In the genomic region with DNA sequence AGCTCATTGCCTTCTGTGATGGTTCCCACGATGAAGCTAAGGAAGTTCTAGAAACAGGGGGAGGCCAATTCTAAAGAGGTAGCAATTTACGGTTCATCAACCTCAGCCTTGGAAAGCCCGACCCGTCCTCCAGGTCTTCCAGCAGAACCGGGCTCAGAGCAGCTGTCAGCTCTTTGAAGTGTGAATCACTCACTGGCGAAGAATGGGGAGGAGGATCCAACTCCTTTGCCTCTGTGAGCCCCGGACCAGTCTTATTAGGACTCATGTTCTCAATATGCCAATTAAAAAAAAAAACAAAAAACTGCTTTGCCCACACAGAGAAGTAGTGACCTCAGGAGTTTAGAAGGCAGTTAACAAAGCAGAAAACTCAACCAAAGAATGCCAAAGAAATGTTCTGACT, we compare ENCODE assay signal across 27 cellular contexts. TPM values are rescaled to one million over a fixed set of nuclear protein-coding genes. Genes with fewer than 3 reads are reported as not detected.
"Had no signal": no experiment of that assay in that cellular context is flagged by ENCODE, and none has a peak within 500 bp of the region (broad histone marks: within the 10 kb centered on the region; RNA-seq: fewer than 3 reads in every experiment).

No MANE protein-coding gene starts in this region.

- H3K4me1 ChIP-seq: pancreas, psoas muscle, right lobe of liver, stomach, suprapubic skin, tibial nerve had no signal

- H3K9me3 ChIP-seq: neutrophil, pancreas, psoas muscle, right lobe of liver, stomach, suprapubic skin, tibial nerve had no signal

- H3K36me3 ChIP-seq: brain microvascular endothelial cell, pancreas, right lobe of liver had no signal

- H3K4me3 ChIP-seq: lung, pancreas, psoas muscle, right lobe of liver, stomach, suprapubic skin, tibial nerve had no signal

- FAIRE-seq: frontal cortex, islet of Langerhans, pancreas, small intestine, urothelium cell line had no signal

- H3K27ac ChIP-seq: brain microvascular endothelial cell, neutrophil, pancreas, psoas muscle, right lobe of liver, stomach, suprapubic skin, tibial nerve had no signal

- ATAC-seq: left lobe of liver; naive thymus-derived CD8-positive, alpha-beta T cell; pancreas; psoas muscle; right lobe of liver; stimulated activated memory B cell treated with anti-CD40 and anti-IgM and Interleukin-4, amounts not matched to agents 10 μg/mL and 1 μg/mL and 100 μg/mL, for 72 hours; WTC11 had no signal

- DNase-seq: activated gamma-delta T cell treated with Interleukin-2 at 50 U/mL for 16 hours; activated T-cell treated with anti-CD3 and anti-CD28 coated beads, Interleukin-2, amount 50 U/mL, for 1 hour; anterior cingulate cortex; brain microvascular endothelial cell; caudate nucleus; effector CD4-positive, alpha-beta T cell; head of caudate nucleus; hypothalamus; naive thymus-derived CD8-positive, alpha-beta T cell; pancreas; psoas muscle; right lobe of liver; small intestine; stomach; T-helper 1 cell; T-helper 9 cell had no signal

- H3K27me3 ChIP-seq: brain microvascular endothelial cell, neutrophil, pancreas, right lobe of liver, stomach, suprapubic skin, tibial nerve had no signal

RNA-seq across cellular contexts. Expression of a gene that starts 32.2 kb away (rescaled TPM):
- total RNA-seq: left lobe of liver; mesenteric fat pad; naive thymus-derived CD8-positive, alpha-beta T cell; pancreas; psoas muscle; right lobe of liver; stomach; suprapubic skin; WTC11 had no signal
- polyA plus RNA-seq: naive thymus-derived CD8-positive, alpha-beta T cell; pancreas; small intestine; stomach had no signal
